1 cellular context compared by ENCODE assay signal in the genomic region with DNA sequence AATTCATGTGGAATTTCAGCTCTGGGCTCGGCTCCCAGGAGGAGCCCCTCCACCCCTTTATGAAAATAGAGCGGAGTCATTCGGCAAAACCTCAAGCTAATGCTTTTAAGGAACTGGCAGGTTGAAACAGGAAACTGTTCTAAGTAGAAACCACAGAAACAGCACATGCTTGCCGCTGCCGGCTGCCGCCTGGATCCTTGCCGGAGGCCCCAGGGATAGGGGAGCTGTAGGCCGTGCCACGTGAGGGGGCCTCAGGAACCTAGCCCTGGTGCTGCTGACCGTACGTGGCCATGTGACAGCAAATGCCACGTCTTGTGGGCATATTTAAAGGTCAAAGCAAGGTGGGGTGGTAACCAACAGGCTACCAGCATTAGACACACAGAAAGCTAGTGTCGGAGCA.
TF ChIP-seq lines count a peak whose summit lies in the region.

No MANE protein-coding gene starts in this region.

TF ChIP-seq in K562, 482 proteins besides CTCF, POLR2A, EP300 and RAD21 (continued from another document and continues in another):
- TF ChIP-seq, protein P1, sequence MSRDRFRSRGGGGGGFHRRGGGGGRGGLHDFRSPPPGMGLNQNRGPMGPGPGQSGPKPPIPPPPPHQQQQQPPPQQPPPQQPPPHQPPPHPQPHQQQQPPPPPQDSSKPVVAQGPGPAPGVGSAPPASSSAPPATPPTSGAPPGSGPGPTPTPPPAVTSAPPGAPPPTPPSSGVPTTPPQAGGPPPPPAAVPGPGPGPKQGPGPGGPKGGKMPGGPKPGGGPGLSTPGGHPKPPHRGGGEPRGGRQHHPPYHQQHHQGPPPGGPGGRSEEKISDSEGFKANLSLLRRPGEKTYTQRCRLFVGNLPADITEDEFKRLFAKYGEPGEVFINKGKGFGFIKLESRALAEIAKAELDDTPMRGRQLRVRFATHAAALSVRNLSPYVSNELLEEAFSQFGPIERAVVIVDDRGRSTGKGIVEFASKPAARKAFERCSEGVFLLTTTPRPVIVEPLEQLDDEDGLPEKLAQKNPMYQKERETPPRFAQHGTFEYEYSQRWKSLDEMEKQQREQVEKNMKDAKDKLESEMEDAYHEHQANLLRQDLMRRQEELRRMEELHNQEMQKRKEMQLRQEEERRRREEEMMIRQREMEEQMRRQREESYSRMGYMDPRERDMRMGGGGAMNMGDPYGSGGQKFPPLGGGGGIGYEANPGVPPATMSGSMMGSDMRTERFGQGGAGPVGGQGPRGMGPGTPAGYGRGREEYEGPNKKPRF (IDR thresholded peaks at IDR 0.05; ENCODE audit: low read depth, low read length): no peak
- TF ChIP-seq NFE2 (IDR thresholded peaks at IDR 0.05; ENCODE audit: low read depth): peak; percentile 54; the same call in 1 of the 2 replicates
- TF ChIP-seq ZNF3 (CRISPR knock-in tag; IDR thresholded peaks at IDR 0.05): no peak
- TF ChIP-seq RNF2 (IDR thresholded peaks at IDR 0.05): peak; percentile 36; the same call in 1 of the 2 replicates
- TF ChIP-seq RHOXF2B (CRISPR knock-in tag; conservative IDR thresholded peaks at IDR 0.05): no peak
- TF ChIP-seq, protein P2, sequence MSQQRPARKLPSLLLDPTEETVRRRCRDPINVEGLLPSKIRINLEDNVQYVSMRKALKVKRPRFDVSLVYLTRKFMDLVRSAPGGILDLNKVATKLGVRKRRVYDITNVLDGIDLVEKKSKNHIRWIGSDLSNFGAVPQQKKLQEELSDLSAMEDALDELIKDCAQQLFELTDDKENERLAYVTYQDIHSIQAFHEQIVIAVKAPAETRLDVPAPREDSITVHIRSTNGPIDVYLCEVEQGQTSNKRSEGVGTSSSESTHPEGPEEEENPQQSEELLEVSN (IDR thresholded peaks at IDR 0.05; ENCODE audit: borderline replicate concordance in 1 of 2, extremely low read depth in 1 of 2, insufficient read depth in 1 of 2, insufficient read length in 1 of 2, low read depth in 1 of 2, low read length in 1 of 2, poor library complexity in 1 of 2, severe bottlenecking in 1 of 2): peak in 1 of 2 experiments; percentile 47
- TF ChIP-seq CBX8 (IDR thresholded peaks at IDR 0.05; ENCODE audit: borderline replicate concordance, extremely low read depth, low read depth, low read length, poor library complexity, severe bottlenecking): no peak
- TF ChIP-seq DDX20 (tag; IDR thresholded peaks at IDR 0.05; ENCODE audit: low read depth): no peak
- no peak for TF ChIP-seq ELF1 (tag; IDR thresholded peaks at IDR 0.05)
- TF ChIP-seq, protein P3, sequence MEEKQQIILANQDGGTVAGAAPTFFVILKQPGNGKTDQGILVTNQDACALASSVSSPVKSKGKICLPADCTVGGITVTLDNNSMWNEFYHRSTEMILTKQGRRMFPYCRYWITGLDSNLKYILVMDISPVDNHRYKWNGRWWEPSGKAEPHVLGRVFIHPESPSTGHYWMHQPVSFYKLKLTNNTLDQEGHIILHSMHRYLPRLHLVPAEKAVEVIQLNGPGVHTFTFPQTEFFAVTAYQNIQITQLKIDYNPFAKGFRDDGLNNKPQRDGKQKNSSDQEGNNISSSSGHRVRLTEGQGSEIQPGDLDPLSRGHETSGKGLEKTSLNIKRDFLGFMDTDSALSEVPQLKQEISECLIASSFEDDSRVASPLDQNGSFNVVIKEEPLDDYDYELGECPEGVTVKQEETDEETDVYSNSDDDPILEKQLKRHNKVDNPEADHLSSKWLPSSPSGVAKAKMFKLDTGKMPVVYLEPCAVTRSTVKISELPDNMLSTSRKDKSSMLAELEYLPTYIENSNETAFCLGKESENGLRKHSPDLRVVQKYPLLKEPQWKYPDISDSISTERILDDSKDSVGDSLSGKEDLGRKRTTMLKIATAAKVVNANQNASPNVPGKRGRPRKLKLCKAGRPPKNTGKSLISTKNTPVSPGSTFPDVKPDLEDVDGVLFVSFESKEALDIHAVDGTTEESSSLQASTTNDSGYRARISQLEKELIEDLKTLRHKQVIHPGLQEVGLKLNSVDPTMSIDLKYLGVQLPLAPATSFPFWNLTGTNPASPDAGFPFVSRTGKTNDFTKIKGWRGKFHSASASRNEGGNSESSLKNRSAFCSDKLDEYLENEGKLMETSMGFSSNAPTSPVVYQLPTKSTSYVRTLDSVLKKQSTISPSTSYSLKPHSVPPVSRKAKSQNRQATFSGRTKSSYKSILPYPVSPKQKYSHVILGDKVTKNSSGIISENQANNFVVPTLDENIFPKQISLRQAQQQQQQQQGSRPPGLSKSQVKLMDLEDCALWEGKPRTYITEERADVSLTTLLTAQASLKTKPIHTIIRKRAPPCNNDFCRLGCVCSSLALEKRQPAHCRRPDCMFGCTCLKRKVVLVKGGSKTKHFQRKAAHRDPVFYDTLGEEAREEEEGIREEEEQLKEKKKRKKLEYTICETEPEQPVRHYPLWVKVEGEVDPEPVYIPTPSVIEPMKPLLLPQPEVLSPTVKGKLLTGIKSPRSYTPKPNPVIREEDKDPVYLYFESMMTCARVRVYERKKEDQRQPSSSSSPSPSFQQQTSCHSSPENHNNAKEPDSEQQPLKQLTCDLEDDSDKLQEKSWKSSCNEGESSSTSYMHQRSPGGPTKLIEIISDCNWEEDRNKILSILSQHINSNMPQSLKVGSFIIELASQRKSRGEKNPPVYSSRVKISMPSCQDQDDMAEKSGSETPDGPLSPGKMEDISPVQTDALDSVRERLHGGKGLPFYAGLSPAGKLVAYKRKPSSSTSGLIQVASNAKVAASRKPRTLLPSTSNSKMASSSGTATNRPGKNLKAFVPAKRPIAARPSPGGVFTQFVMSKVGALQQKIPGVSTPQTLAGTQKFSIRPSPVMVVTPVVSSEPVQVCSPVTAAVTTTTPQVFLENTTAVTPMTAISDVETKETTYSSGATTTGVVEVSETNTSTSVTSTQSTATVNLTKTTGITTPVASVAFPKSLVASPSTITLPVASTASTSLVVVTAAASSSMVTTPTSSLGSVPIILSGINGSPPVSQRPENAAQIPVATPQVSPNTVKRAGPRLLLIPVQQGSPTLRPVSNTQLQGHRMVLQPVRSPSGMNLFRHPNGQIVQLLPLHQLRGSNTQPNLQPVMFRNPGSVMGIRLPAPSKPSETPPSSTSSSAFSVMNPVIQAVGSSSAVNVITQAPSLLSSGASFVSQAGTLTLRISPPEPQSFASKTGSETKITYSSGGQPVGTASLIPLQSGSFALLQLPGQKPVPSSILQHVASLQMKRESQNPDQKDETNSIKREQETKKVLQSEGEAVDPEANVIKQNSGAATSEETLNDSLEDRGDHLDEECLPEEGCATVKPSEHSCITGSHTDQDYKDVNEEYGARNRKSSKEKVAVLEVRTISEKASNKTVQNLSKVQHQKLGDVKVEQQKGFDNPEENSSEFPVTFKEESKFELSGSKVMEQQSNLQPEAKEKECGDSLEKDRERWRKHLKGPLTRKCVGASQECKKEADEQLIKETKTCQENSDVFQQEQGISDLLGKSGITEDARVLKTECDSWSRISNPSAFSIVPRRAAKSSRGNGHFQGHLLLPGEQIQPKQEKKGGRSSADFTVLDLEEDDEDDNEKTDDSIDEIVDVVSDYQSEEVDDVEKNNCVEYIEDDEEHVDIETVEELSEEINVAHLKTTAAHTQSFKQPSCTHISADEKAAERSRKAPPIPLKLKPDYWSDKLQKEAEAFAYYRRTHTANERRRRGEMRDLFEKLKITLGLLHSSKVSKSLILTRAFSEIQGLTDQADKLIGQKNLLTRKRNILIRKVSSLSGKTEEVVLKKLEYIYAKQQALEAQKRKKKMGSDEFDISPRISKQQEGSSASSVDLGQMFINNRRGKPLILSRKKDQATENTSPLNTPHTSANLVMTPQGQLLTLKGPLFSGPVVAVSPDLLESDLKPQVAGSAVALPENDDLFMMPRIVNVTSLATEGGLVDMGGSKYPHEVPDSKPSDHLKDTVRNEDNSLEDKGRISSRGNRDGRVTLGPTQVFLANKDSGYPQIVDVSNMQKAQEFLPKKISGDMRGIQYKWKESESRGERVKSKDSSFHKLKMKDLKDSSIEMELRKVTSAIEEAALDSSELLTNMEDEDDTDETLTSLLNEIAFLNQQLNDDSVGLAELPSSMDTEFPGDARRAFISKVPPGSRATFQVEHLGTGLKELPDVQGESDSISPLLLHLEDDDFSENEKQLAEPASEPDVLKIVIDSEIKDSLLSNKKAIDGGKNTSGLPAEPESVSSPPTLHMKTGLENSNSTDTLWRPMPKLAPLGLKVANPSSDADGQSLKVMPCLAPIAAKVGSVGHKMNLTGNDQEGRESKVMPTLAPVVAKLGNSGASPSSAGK (IDR thresholded peaks at IDR 0.05): peak; percentile 56
- TF ChIP-seq NCOA4 (IDR thresholded peaks at IDR 0.05; ENCODE audit: partially characterized antibody): no peak
- no peak for TF ChIP-seq ATF1 (CRISPR knock-in tag; IDR thresholded peaks at IDR 0.05)
- TF ChIP-seq ATF1 (tag; IDR thresholded peaks at IDR 0.05): no peak
- no peak for TF ChIP-seq ZNF23 (CRISPR knock-in tag; IDR thresholded peaks at IDR 0.05)
- no peak for TF ChIP-seq ZNF830 (CRISPR knock-in tag; IDR thresholded peaks at IDR 0.05)
- TF ChIP-seq, protein P4, sequence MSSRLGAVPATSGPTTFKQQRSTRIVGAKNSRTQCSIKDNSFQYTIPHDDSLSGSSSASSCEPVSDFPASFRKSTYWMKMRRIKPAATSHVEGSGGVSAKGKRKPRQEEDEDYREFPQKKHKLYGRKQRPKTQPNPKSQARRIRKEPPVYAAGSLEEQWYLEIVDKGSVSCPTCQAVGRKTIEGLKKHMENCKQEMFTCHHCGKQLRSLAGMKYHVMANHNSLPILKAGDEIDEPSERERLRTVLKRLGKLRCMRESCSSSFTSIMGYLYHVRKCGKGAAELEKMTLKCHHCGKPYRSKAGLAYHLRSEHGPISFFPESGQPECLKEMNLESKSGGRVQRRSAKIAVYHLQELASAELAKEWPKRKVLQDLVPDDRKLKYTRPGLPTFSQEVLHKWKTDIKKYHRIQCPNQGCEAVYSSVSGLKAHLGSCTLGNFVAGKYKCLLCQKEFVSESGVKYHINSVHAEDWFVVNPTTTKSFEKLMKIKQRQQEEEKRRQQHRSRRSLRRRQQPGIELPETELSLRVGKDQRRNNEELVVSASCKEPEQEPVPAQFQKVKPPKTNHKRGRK (tag; IDR thresholded peaks at IDR 0.05): no peak
- TF ChIP-seq FOXA3 (CRISPR knock-in tag; conservative IDR thresholded peaks at IDR 0.05 in 1 of 2, IDR thresholded peaks at IDR 0.05 in 1 of 2): no peak
- TF ChIP-seq SMARCB1 (IDR thresholded peaks at IDR 0.05; ENCODE audit: insufficient read length, low read depth): no peak
- no peak for TF ChIP-seq CHD1 (IDR thresholded peaks at IDR 0.05; ENCODE audit: low read length)
- TF ChIP-seq, protein P5, sequence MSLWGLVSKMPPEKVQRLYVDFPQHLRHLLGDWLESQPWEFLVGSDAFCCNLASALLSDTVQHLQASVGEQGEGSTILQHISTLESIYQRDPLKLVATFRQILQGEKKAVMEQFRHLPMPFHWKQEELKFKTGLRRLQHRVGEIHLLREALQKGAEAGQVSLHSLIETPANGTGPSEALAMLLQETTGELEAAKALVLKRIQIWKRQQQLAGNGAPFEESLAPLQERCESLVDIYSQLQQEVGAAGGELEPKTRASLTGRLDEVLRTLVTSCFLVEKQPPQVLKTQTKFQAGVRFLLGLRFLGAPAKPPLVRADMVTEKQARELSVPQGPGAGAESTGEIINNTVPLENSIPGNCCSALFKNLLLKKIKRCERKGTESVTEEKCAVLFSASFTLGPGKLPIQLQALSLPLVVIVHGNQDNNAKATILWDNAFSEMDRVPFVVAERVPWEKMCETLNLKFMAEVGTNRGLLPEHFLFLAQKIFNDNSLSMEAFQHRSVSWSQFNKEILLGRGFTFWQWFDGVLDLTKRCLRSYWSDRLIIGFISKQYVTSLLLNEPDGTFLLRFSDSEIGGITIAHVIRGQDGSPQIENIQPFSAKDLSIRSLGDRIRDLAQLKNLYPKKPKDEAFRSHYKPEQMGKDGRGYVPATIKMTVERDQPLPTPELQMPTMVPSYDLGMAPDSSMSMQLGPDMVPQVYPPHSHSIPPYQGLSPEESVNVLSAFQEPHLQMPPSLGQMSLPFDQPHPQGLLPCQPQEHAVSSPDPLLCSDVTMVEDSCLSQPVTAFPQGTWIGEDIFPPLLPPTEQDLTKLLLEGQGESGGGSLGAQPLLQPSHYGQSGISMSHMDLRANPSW (CRISPR knock-in tag; IDR thresholded peaks at IDR 0.05): no peak
- TF ChIP-seq ZNF253 (CRISPR knock-in tag; conservative IDR thresholded peaks at IDR 0.05): no peak
- no peak for TF ChIP-seq SMAD2 (IDR thresholded peaks at IDR 0.05; ENCODE audit: low read depth, low read length)
- TF ChIP-seq BDP1 (IDR thresholded peaks at IDR 0.05; ENCODE audit: insufficient read depth, insufficient read length): no peak
- no peak for TF ChIP-seq HMG20B (CRISPR knock-in tag; IDR thresholded peaks at IDR 0.05)
- TF ChIP-seq, protein P6, sequence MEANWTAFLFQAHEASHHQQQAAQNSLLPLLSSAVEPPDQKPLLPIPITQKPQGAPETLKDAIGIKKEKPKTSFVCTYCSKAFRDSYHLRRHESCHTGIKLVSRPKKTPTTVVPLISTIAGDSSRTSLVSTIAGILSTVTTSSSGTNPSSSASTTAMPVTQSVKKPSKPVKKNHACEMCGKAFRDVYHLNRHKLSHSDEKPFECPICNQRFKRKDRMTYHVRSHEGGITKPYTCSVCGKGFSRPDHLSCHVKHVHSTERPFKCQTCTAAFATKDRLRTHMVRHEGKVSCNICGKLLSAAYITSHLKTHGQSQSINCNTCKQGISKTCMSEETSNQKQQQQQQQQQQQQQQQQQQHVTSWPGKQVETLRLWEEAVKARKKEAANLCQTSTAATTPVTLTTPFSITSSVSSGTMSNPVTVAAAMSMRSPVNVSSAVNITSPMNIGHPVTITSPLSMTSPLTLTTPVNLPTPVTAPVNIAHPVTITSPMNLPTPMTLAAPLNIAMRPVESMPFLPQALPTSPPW (CRISPR knock-in tag; IDR thresholded peaks at IDR 0.05): peak; percentile 31; the same call in 1 of the 2 replicates
- TF ChIP-seq NRF1 (conservative IDR thresholded peaks at IDR 0.05 in 1 of 2, IDR thresholded peaks at IDR 0.05 in 1 of 2): no peak
- TF ChIP-seq ZNF12 (CRISPR knock-in tag; IDR thresholded peaks at IDR 0.05): no peak
- TF ChIP-seq KAT7 (CRISPR knock-in tag; IDR thresholded peaks at IDR 0.05; ENCODE audit: borderline replicate concordance): no peak
- TF ChIP-seq, protein P7, sequence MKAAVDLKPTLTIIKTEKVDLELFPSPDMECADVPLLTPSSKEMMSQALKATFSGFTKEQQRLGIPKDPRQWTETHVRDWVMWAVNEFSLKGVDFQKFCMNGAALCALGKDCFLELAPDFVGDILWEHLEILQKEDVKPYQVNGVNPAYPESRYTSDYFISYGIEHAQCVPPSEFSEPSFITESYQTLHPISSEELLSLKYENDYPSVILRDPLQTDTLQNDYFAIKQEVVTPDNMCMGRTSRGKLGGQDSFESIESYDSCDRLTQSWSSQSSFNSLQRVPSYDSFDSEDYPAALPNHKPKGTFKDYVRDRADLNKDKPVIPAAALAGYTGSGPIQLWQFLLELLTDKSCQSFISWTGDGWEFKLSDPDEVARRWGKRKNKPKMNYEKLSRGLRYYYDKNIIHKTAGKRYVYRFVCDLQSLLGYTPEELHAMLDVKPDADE (conservative IDR thresholded peaks at IDR 0.05; ENCODE audit: control insufficient read depth, low read depth, low read length): no peak
- TF ChIP-seq ZNF77 (CRISPR knock-in tag; IDR thresholded peaks at IDR 0.05): no peak
- peak; percentile 16; the same call in 1 of the 2 replicates for TF ChIP-seq ESRRA (IDR thresholded peaks at IDR 0.05; ENCODE audit: borderline replicate concordance, low read depth)
- TF ChIP-seq POU5F1 (IDR thresholded peaks at IDR 0.05; ENCODE audit: borderline replicate concordance, low read depth, low read length, partially characterized antibody): no peak
